Comparison of ENCODE assay signal across 8 cellular contexts in the genomic region with DNA sequence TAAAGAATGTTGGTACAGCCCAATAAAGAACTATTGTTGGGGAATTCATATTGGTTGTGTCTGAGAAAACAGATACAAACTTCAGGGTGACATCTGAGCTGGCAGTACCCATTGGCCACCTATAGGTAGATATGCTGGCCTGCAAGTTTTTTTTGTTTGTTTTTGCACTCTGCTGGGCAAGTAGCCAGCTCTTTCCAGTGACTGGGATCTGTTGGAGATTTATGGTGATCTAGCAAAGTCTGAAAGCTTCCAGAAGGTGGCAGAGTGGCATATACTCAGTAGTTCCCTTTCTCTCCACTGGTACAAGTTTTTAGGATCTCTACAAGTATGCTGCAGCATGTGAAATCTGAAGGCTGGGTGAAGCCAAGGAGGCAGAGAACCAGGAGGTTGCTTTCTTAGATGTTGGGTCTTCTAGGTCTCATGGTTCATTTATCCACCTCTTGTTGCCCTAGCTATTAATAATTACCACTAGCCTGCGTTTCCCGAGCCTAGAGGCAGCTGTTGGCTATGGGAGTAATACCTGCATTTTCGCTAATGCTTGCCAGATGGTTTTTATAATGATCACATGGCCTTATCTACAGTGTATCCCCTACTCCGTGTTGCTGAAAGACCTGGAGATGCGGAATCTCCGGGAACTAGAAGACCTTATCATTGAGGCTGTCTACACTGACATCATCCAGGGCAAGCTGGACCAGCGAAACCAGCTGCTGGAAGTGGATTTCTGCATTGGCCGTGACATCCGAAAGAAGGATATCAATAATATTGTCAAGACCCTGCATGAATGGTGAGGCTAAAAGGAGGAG. TPM values are rescaled to one million over a fixed set of nuclear protein-coding genes. Genes with fewer than 3 reads are reported as not detected.
DNase-seq lines count a peak whose midpoint lies in the region; ATAC-seq and TF ChIP-seq lines count a peak whose summit lies in the region.

No MANE protein-coding gene starts in this region.

- peak; percentile 16; the same call in 1 of the 2 replicates for TF ChIP-seq CTCF in RWPE1 (conservative IDR thresholded peaks at IDR 0.05; ENCODE audit: low read depth)
- TF ChIP-seq CTCF in fibroblast of villous mesenchyme (IDR thresholded peaks at IDR 0.05; ENCODE audit: insufficient read depth, low read depth, low read length): peak; percentile 36

- H3K36me3 ChIP-seq in HAP-1 (replicated peaks): peaks cover 65% of the 10 kb centered on the region

- DNase-seq in ACHN: peak; percentile 97
- peak; percentile 24 to 50 for DNase-seq in HAP-1 (ENCODE audit: low spot score in 2 of 2)
- peak; percentile 62 for DNase-seq in RWPE1 (ENCODE audit: low spot score)
- DNase-seq in fibroblast of villous mesenchyme (ENCODE audit: low read depth): peak; percentile 65
- DNase-seq in NCI-H1436 (lab: John Stamatoyannopoulos, UW): no peak

- no peaks in the 10 kb centered on the region for H3K27me3 ChIP-seq in HAP-1 (ENCODE audit: low read depth)

- H3K27ac ChIP-seq in RWPE1: no peak overlapping the region

- no peaks in the 10 kb centered on the region for H3K9me3 ChIP-seq in HAP-1

- in situ Hi-C loops in ACHN (cut with HindIII; ENCODE audit: low pct_ligation_motif_present, low pct_unique_long_range_greater_than_20kb, low sequenced_read_pairs): no loop called here
- in situ Hi-C loops in HAP-1 (cut with MboI; ENCODE audit: low sequenced_read_pairs): no loop called here

- ATAC-seq in GM18861 (IDR thresholded peaks at IDR 0.05; ENCODE audit: unreplicated experiment) (no peak), HG02623 (IDR thresholded peaks at IDR 0.05; ENCODE audit: unreplicated experiment) (no peak), GM19324 (IDR thresholded peaks at IDR 0.05; ENCODE audit: low FRiP score, unreplicated experiment) (no peak)

- CTCF ChIA-PET in RWPE1 (lab: Yijun Ruan, JAX): interaction anchor here (0.5 to 1.9 kb wide), 7 partner anchors 10 to 1787 kb away, joined by 3 to 9 read pairs (median 3); a partner anchor contains a TSS

- POLR2A ChIA-PET in RWPE1 (lab: Yijun Ruan, JAX; ENCODE audit: low non-redundant PET): no interaction called here

- H3K4me1 ChIP-seq in HAP-1: no peaks in the 10 kb centered on the region

- H3K4me3 ChIP-seq in HAP-1 (no peak overlapping the region), fibroblast of villous mesenchyme (ENCODE audit: low read depth, low read length) (no peak overlapping the region)

RNA-seq across cellular contexts. Expression of a gene that starts 9.5 kb away (rescaled TPM):
- 22.2 and 23.7 TPM in 2 replicates for total RNA-seq in fibroblast of villous mesenchyme

RNA-seq across cellular contexts. Expression of a gene that starts 14.6 kb away (rescaled TPM):
- 17.7 and 24.6 TPM in 2 replicates for total RNA-seq in fibroblast of villous mesenchyme
